ENCODE assay signal across 8 cellular contexts in genomic region chr7:5523712-5524561, GRCh38. TPM values are rescaled to one million over a fixed set of nuclear protein-coding genes. Genes with fewer than 3 reads are reported as not detected.
DNase-seq lines count a peak whose midpoint lies in the region; ATAC-seq and TF ChIP-seq lines count a peak whose summit lies in the region.
"Not testable (repeated sequence)": the region's sequence is repeated elsewhere in the genome, so short reads cannot be mapped to it uniquely, and the experiment has no call there.

No MANE protein-coding gene starts in this region.

- not testable (repeated sequence) for H2BK15ac ChIP-seq in neuronal stem cell (ENCODE audit: low read length)

- H3K36me3 ChIP-seq in Karpas-422 (ENCODE audit: insufficient read depth, low read length), result peaks cover 39% of the 10 kb centered on the region
- peaks cover 34 to 53% of the 10 kb centered on the region in 2 donors for H3K36me3 ChIP-seq in neuronal stem cell (replicated peaks in 1 of 2; ENCODE audit: control insufficient read depth in 2 of 2, insufficient read depth in 2 of 2, low read length in 2 of 2)
- H3K36me3 ChIP-seq in upper lobe of right lung, result peaks cover 35% of the 10 kb centered on the region

- DNase-seq in Daoy (ENCODE audit: low read depth), result peak; percentile 78
- DNase-seq in Karpas-422, result peak; percentile 79
- DNase-seq in activated T-cell treated with anti-CD3 and anti-CD28 coated beads for 48 hours (ENCODE audit: low read depth), result peak; percentile 30
- peak; percentile 65 for DNase-seq in cerebellar cortex (ENCODE audit: low spot score)
- not testable (repeated sequence) for DNase-seq in glutamatergic neuron; neuronal stem cell (ENCODE audit: low spot score); upper lobe of right lung

- H3K18ac ChIP-seq in neuronal stem cell (ENCODE audit: low read length), result not testable (repeated sequence)

- peak overlapping the region; percentile 44 for H3K23ac ChIP-seq in neuronal stem cell (ENCODE audit: low read depth, low read length, poor library complexity)

- not testable (repeated sequence) for H4K91ac ChIP-seq in neuronal stem cell (ENCODE audit: low read depth, low read length, poor library complexity)

- peak overlapping the region; percentile 9 for H3K4me3 Mint-ChIP-seq in glutamatergic neuron (ENCODE audit: unreplicated experiment)

- not testable (repeated sequence) for H3K4me3 ChIP-seq in Karpas-422 (ENCODE audit: low read length); neuronal stem cell (ENCODE audit: low read length in 2 of 2); upper lobe of right lung

- H3K9me3 ChIP-seq in Karpas-422 (ENCODE audit: low read length); neuronal stem cell (replicated peaks in 1 of 2; ENCODE audit: control insufficient read depth in 2 of 2, insufficient read depth in 1 of 2, low read depth in 1 of 2, low read length in 2 of 2); upper lobe of right lung: not testable (repeated sequence)

- peaks cover 48% of the 10 kb centered on the region for H3K9me3 Mint-ChIP-seq in glutamatergic neuron (ENCODE audit: unreplicated experiment)

- not testable (repeated sequence) for H2AK5ac ChIP-seq in neuronal stem cell (ENCODE audit: low read depth, low read length)

- H3K79me2 ChIP-seq in Karpas-422 (ENCODE audit: low read length), result not testable (repeated sequence)

- not testable (repeated sequence) for H2BK12ac ChIP-seq in neuronal stem cell (ENCODE audit: low read length)

- ATAC-seq in SK-N-SH treated with all-trans-retinoic acid at 6 μM for 48 hours, result peak; percentile 1
- ATAC-seq in upper lobe of right lung, result peak; percentile 10

- not testable (repeated sequence) for H2BK120ac ChIP-seq in neuronal stem cell (ENCODE audit: low read depth, low read length)

- WGBS in neuronal stem cell (ENCODE audit: extremely low coverage in 2 of 2, insufficient read length in 2 of 2, insufficient replicate concordance in 1 of 2), 2 donors, result no CpG with 5 or more reads among the region's 17 CpGs

- intact Hi-C loops in upper lobe of right lung (cut with DNase I), result not testable (repeated sequence)

- H3K4me2 ChIP-seq in Karpas-422 (ENCODE audit: low read depth, low read length, poor library complexity, severe bottlenecking); neuronal stem cell (ENCODE audit: insufficient read depth, low read length, poor library complexity, severe bottlenecking): not testable (repeated sequence)

- H2BK5ac ChIP-seq in neuronal stem cell (ENCODE audit: low read length), result not testable (repeated sequence)

- peaks cover 28% of the 10 kb centered on the region for H3K36me3 Mint-ChIP-seq in glutamatergic neuron (ENCODE audit: unreplicated experiment)

- H3K4me1 Mint-ChIP-seq in glutamatergic neuron (ENCODE audit: low read depth, unreplicated experiment), result peaks cover 21% of the 10 kb centered on the region

- H3K9ac ChIP-seq in Karpas-422 (ENCODE audit: low read length); neuronal stem cell (ENCODE audit: low read depth, low read length, poor library complexity): not testable (repeated sequence)

- H3K9me2 ChIP-seq in Karpas-422 (replicated peaks; ENCODE audit: insufficient read depth, low read length), result not testable (repeated sequence)

- peaks cover 14% of the 10 kb centered on the region for H4K20me1 ChIP-seq in Karpas-422 (ENCODE audit: insufficient read depth, low read depth, low read length)

- H4K8ac ChIP-seq in neuronal stem cell (ENCODE audit: low read depth, low read length), result not testable (repeated sequence)

- peaks cover 37% of the 10 kb centered on the region for H3K27me3 Mint-ChIP-seq in glutamatergic neuron (ENCODE audit: unreplicated experiment)

- not testable (repeated sequence) for H3K27me3 ChIP-seq in Karpas-422 (ENCODE audit: low read length); neuronal stem cell (ENCODE audit: control insufficient read depth in 3 of 3, insufficient read depth in 3 of 3, low read depth in 1 of 3, low read length in 3 of 3); upper lobe of right lung

- H3K4me1 ChIP-seq in Karpas-422 (ENCODE audit: low read length), result peaks cover 11% of the 10 kb centered on the region
- H3K4me1 ChIP-seq in neuronal stem cell (ENCODE audit: control insufficient read depth in 2 of 2, insufficient read depth in 1 of 2, low read depth in 1 of 2, low read length in 2 of 2), result peaks cover 19 to 22% of the 10 kb centered on the region in 2 donors
- H3K4me1 ChIP-seq in upper lobe of right lung, result not testable (repeated sequence)

- H3K27ac ChIP-seq in Karpas-422 (ENCODE audit: low read length); upper lobe of right lung: not testable (repeated sequence)
- H3K27ac ChIP-seq in neuronal stem cell (replicated peaks; ENCODE audit: low read length), result peak overlapping the region; percentile 49

- not testable (repeated sequence) for H3K14ac ChIP-seq in neuronal stem cell (ENCODE audit: low read length)

- H3K79me1 ChIP-seq in neuronal stem cell (ENCODE audit: low read depth, low read length), result peaks cover 11% of the 10 kb centered on the region

- TF ChIP-seq CTCF in glutamatergic neuron (IDR thresholded peaks at IDR 0.05; ENCODE audit: partially characterized antibody, unreplicated experiment); upper lobe of right lung (IDR thresholded peaks at IDR 0.05): not testable (repeated sequence)

- not testable (repeated sequence) for H3K4ac ChIP-seq in neuronal stem cell (ENCODE audit: low read length)

- not testable (repeated sequence) for H2AFZ ChIP-seq in Karpas-422 (ENCODE audit: low read length); neuronal stem cell (ENCODE audit: low read length)

- not testable (repeated sequence) for H3K27ac Mint-ChIP-seq in glutamatergic neuron (ENCODE audit: unreplicated experiment)

TF ChIP-seq in SK-N-SH treated with all-trans-retinoic acid at 6 μM for 48 hours, 23 proteins besides CTCF, POLR2A, EP300 and RAD21:
- TF ChIP-seq ZC3H10 (CRISPR knock-in tag; IDR thresholded peaks at IDR 0.05), result peak; percentile 59; the same call in 1 of the 2 replicates
- peak; percentile 97 for TF ChIP-seq RARB (CRISPR knock-in tag; IDR thresholded peaks at IDR 0.05)
- peak; percentile 90; the same call in 1 of the 2 replicates for TF ChIP-seq TOX (CRISPR knock-in tag; IDR thresholded peaks at IDR 0.05; ENCODE audit: borderline replicate concordance)

RNA-seq across cellular contexts. Expression of gene ACTB, which starts 6.5 kb away (rescaled TPM):
- total RNA-seq in Daoy (2014; rRNA removed; shearing (Covaris generic)), result 4,153 and 5,023 TPM in 2 replicates
- 1,989 and 2,237 TPM in 2 replicates for total RNA-seq in Karpas-422 (2014; rRNA removed; shearing (Covaris generic); ENCODE audit: low replicate concordance)
- total RNA-seq in glutamatergic neuron (ENCODE audit: unreplicated experiment), result 6,176 TPM
- 6,691 TPM for polyA plus RNA-seq in neuronal stem cell (2013, experiment 1 of 2)
- 6,867 TPM for polyA plus RNA-seq in neuronal stem cell (2013, experiment 2 of 2)
- 3,962 TPM for total RNA-seq in upper lobe of right lung

RNA-seq across cellular contexts. Expression of gene FBXL18, which starts 10.3 kb away (rescaled TPM):
- total RNA-seq in Daoy (2014; rRNA removed; shearing (Covaris generic)), result 3.9 and 5.1 TPM in 2 replicates
- 3.9 and 8.6 TPM in 2 replicates for total RNA-seq in Karpas-422 (2014; rRNA removed; shearing (Covaris generic); ENCODE audit: low replicate concordance)
- total RNA-seq in glutamatergic neuron (ENCODE audit: unreplicated experiment) (13.7 TPM), upper lobe of right lung (8.1 TPM)
- polyA plus RNA-seq in neuronal stem cell (2013, experiment 1 of 2), result 5.1 TPM
- 5.4 TPM for polyA plus RNA-seq in neuronal stem cell (2013, experiment 2 of 2)
